ENCODE assay signal across 15 cellular contexts in the genomic region with DNA sequence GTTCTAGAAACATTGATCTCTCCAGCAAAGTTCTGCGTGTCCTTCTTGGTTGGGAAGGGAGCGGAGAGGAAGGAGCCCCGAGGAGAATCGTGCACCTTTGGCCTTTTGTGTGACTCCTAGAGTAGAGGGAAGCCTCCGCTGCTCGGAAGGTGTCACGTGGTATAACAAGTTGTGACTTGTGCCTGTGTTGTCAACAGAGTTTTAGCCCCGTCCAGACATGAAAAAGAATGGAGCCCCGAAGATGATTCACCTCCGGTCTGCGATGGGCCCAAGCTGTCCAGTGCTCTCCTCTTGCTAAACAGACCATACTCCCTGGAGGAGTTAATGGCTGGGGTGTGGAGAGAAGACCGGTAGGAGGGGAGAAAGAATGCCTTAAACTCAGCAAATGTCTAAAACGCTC. TPM values are rescaled to one million over a fixed set of nuclear protein-coding genes. Genes with fewer than 3 reads are reported as not detected.
"Had no signal": no experiment of that assay in that cellular context is flagged by ENCODE, and none has a peak within 500 bp of the region (broad histone marks: within the 10 kb centered on the region; RNA-seq: fewer than 3 reads in every experiment).

No MANE protein-coding gene starts in this region.

- ATAC-seq: lower lobe of right lung had no signal

- H3K9me3 ChIP-seq: lower lobe of right lung, right atrium auricular region, tibial artery had no signal

- H3K27ac ChIP-seq: coronary artery, lower lobe of right lung, right atrium auricular region, tibial artery had no signal

- H3K4me3 ChIP-seq: coronary artery, lower lobe of right lung, right atrium auricular region, tibial artery had no signal

- H3K36me3 ChIP-seq: lower lobe of right lung, right atrium auricular region, tibial artery had no signal

- DNase-seq: activated B cell treated with CpG ODN at 0.5 μM for 24 hours; activated CD4-positive, alpha-beta T cell treated with anti-CD3 and anti-CD28 coated beads, Interleukin-2, amount 10 ng/mL, durations not matched to agents 7 days and 5 days; activated CD8-positive, alpha-beta memory T cell treated with anti-CD3 and anti-CD28 coated beads for 24 hours; activated naive CD4-positive, alpha-beta T cell treated with Interleukin-2 at 50 U/mL for 16 hours; central memory CD4-positive, alpha-beta T cell; effector CD8-positive, alpha-beta T cell; hypothalamus; lower lobe of right lung; naive B cell; posterior cingulate gyrus; small intestine; tibial artery had no signal

- H3K4me1 ChIP-seq: lower lobe of right lung, right atrium auricular region, tibial artery had no signal

- H3K27me3 ChIP-seq: right atrium auricular region had no signal

- FAIRE-seq: small intestine had no signal

RNA-seq across cellular contexts. Expression of gene EYA2, which starts 7.0 kb away (rescaled TPM):
- total RNA-seq: activated CD4-positive, alpha-beta T cell treated with anti-CD3 and anti-CD28 coated beads, Interleukin-2, amount 10 ng/mL, durations not matched to agents 7 days and 5 days; T-helper 1 cell treated with Interleukin-12 subunit alpha and Interleukin-12 subunit beta and Interleukin-4 antibody, amounts not matched to agents 30 ng/mL and 1 ng/mL, for 36 hours had no signal
